Comparison of ENCODE assay signal across 26 cellular contexts in the genomic region with DNA sequence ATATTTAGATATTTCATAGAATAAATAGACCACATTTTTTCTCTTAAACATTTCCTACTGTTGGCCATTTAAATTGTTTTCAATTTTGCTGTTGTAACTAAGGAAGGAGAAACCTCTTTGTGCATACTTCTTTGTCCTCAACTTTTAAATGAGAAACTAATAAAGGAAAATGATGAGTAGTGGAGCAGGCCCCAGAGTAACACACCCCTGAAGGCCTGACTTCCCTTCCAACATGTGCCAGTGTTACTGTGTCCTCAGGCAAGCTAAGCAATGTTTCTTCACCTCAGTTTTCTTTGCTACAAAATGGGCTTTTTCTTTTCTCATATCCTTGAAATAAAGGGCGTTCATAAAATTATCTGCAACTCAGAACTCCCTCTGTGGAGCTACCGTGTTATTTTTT. TPM values are rescaled to one million over a fixed set of nuclear protein-coding genes. Genes with fewer than 3 reads are reported as not detected.
DNase-seq lines count a peak whose midpoint lies in the region; ATAC-seq, FAIRE-seq and TF ChIP-seq lines count a peak whose summit lies in the region.
"Had no signal": no experiment of that assay in that cellular context is flagged by ENCODE, and none has a peak within 500 bp of the region (broad histone marks: within the 10 kb centered on the region; RNA-seq: fewer than 3 reads in every experiment).

No MANE protein-coding gene starts in this region.

- no peak for TF ChIP-seq CTCF in 22Rv1 (IDR thresholded peaks at IDR 0.05)
- TF ChIP-seq CTCF in H1 (IDR thresholded peaks at IDR 0.05; ENCODE audit: control extremely low read depth in 1 of 3, insufficient read depth in 1 of 3, low read depth in 1 of 3, low read length in 3 of 3): no peak
- no peak for TF ChIP-seq CTCF in mesothelial cell of epicardium (IDR thresholded peaks at IDR 0.05; ENCODE audit: unreplicated experiment)
- TF ChIP-seq CTCF in activated CD8-positive, alpha-beta T cell treated with anti-CD3 and anti-CD28 coated beads for 36 hours (IDR thresholded peaks at IDR 0.05): no peak
- TF ChIP-seq CTCF in GM10248 (IDR thresholded peaks at IDR 0.05; ENCODE audit: control extremely low read depth, extremely low read depth, low read depth, missing control alignments): no peak

- H2BK5ac ChIP-seq in H1 (ENCODE audit: low read depth, low read length): peak overlapping the region; percentile 92; the same call in 1 of the 2 replicates

- no peak overlapping the region for H4K8ac ChIP-seq in H1 (ENCODE audit: extremely low read depth, insufficient read depth, low read length)

- POLR2A ChIA-PET in H1 (lab: Charles Lee; ENCODE audit: partially characterized antibody): no interaction called here
- POLR2A ChIA-PET in activated CD8-positive, alpha-beta T cell treated with anti-CD3 and anti-CD28 coated beads for 36 hours (lab: Charles Lee): no interaction called here
- POLR2A ChIA-PET in GM10248 (lab: Yijun Ruan, JAX): no interaction called here

- H2BK12ac ChIP-seq in H1 (ENCODE audit: low read depth, low read length): no peak overlapping the region

- H3K18ac ChIP-seq in H1 (ENCODE audit: extremely low read depth, low read length): peak overlapping the region; percentile 62

- H3K4me3 Mint-ChIP-seq in mesothelial cell of epicardium: no peak overlapping the region
- H3K4me3 Mint-ChIP-seq in activated CD8-positive, alpha-beta T cell treated with anti-CD3 and anti-CD28 coated beads for 36 hours: no peak overlapping the region
- H3K4me3 Mint-ChIP-seq: CD14-positive monocyte; CD4-positive, alpha-beta T cell; CD8-positive, alpha-beta memory T cell had no signal

- TF ChIP-seq POLR2A in H1 (IDR thresholded peaks at IDR 0.05; ENCODE audit: control extremely low read depth in 1 of 2, low read depth in 2 of 2, low read length in 2 of 2): no peak

- H3K27me3 ChIP-seq in HUES6 (ENCODE audit: control insufficient read depth, insufficient read depth, low read length) (no peaks in the 10 kb centered on the region), H1 (replicated peaks in 1 of 4; ENCODE audit: control insufficient read depth in 3 of 4, extremely low read depth in 1 of 4, insufficient read depth in 3 of 4, low read length in 3 of 4) (no peaks in the 10 kb centered on the region), aorta (ENCODE audit: control insufficient read depth in 1 of 2, insufficient read depth in 2 of 2, low read length in 1 of 2) (no peaks in the 10 kb centered on the region)
- H3K27me3 ChIP-seq: BE2C; BLaER1 treated with 17β-estradiol and CSF1 and Interleukin-3, amounts not matched to agents 10 nM and 100 nM had no signal

- H3K4me1 ChIP-seq in HUES6 (ENCODE audit: control insufficient read depth, insufficient read depth, low read length) (peaks cover 61% of the 10 kb centered on the region), H1 (replicated peaks in 1 of 4; ENCODE audit: control insufficient read depth in 3 of 4, insufficient read depth in 4 of 4, low read length in 3 of 4) (peaks cover 5 to 22% (median 9%) of the 10 kb centered on the region in 4 experiments), aorta (ENCODE audit: control insufficient read depth in 1 of 2, insufficient read depth in 2 of 2, low read length in 2 of 2) (no peaks in the 10 kb centered on the region)
- H3K4me1 ChIP-seq: A549; BE2C; BLaER1 treated with 17β-estradiol and CSF1 and Interleukin-3, amounts not matched to agents 10 nM and 100 nM had no signal

- peak overlapping the region; percentile 76 for H3K4ac ChIP-seq in H1 (replicated peaks; ENCODE audit: insufficient read length, low read depth, low read length)

- H3K4me3 ChIP-seq in HUES6 (ENCODE audit: low read depth, low read length) (no peak overlapping the region), H1 (ENCODE audit: extremely low read depth in 1 of 4, insufficient read depth in 2 of 4, low read depth in 3 of 4, low read length in 4 of 4) (no peak overlapping the region), aorta (ENCODE audit: low read length in 2 of 2) (no peak overlapping the region)
- H3K4me3 ChIP-seq: A549; BLaER1 treated with 17β-estradiol and CSF1 and Interleukin-3, amounts not matched to agents 10 nM and 100 nM; GM12878; GM23248; HAP-1 had no signal

- no peak for FAIRE-seq in H1 (lab: Jason Lieb, UNC)
- FAIRE-seq: A549, G401.6, GM12878, GM19239, H54 had no signal

- H2BK120ac ChIP-seq in H1 (replicated peaks; ENCODE audit: low read depth, low read length): peak overlapping the region; percentile 59

- TF ChIP-seq RAD21 in H1 (IDR thresholded peaks at IDR 0.05 in 1 of 2, conservative IDR thresholded peaks at IDR 0.05 in 1 of 2; ENCODE audit: low read depth in 2 of 2, low read length in 2 of 2): no peak

- H3K56ac ChIP-seq in H1 (replicated peaks; ENCODE audit: insufficient read length, low read depth, low read length): peak overlapping the region; percentile 33

- 79% methylated on average over 2 of the region's 2 CpGs; no CpG with 5 or more reads in 1 of the 2 experiments for whole genome bisulfite sequencing in H1 (ENCODE audit: extremely low coverage in 1 of 2, insufficient coverage in 1 of 2, insufficient read length in 1 of 2, insufficient replicate concordance in 2 of 2, low coverage in 1 of 2, low lambda C conversion rate in 2 of 2, missing lambda C conversion rate in 1 of 2), 2 experiments
- 90 to 92% methylated on average over 2 of the region's 2 CpGs for WGBS in aorta, 2 donors

- no peak overlapping the region for H2AFZ ChIP-seq in H1 (ENCODE audit: low read length)
- H2AFZ ChIP-seq: GM23248 had no signal

- H3K9me3 ChIP-seq in HUES6 (ENCODE audit: control insufficient read depth, insufficient read depth, low read depth, low read length) (no peaks in the 10 kb centered on the region), H1 (ENCODE audit: insufficient read depth in 2 of 2, low read depth in 1 of 2, low read length in 1 of 2) (no peaks in the 10 kb centered on the region), aorta (ENCODE audit: control insufficient read depth, low read length) (no peaks in the 10 kb centered on the region)
- H3K9me3 ChIP-seq: A549; BE2C; BLaER1 treated with 17β-estradiol and CSF1 and Interleukin-3, amounts not matched to agents 10 nM and 100 nM; HAP-1 had no signal

- H4K20me1 ChIP-seq in H1 (replicated peaks in 1 of 2; ENCODE audit: control insufficient read depth in 1 of 2, insufficient read depth in 2 of 2, low read length in 2 of 2): no peaks in the 10 kb centered on the region
- H4K20me1 ChIP-seq: BLaER1 treated with 17β-estradiol and CSF1 and Interleukin-3, amounts not matched to agents 10 nM and 100 nM had no signal

- no peaks in the 10 kb centered on the region; the same call in 1 of the 2 replicates for H3K23me2 ChIP-seq in H1 (ENCODE audit: low read depth, low read length)

- H3K27ac ChIP-seq in 22Rv1 (peak overlapping the region; percentile 59), HUES6 (ENCODE audit: low read depth, low read length) (peak overlapping the region; percentile 74; the same call in 1 of the 2 replicates), H1 (ENCODE audit: low read depth, low read length) (no peak overlapping the region), aorta (ENCODE audit: low read depth in 1 of 2, low read length in 2 of 2) (no peak overlapping the region)
- H3K27ac ChIP-seq: A549; BLaER1 treated with 17β-estradiol and CSF1 and Interleukin-3, amounts not matched to agents 10 nM and 100 nM; GM23248 had no signal

- no peaks in the 10 kb centered on the region for H3K36me3 Mint-ChIP-seq in mesothelial cell of epicardium
- no peaks in the 10 kb centered on the region for H3K36me3 Mint-ChIP-seq in activated CD8-positive, alpha-beta T cell treated with anti-CD3 and anti-CD28 coated beads for 36 hours (ENCODE audit: low read depth)
- H3K36me3 Mint-ChIP-seq: CD14-positive monocyte; CD8-positive, alpha-beta memory T cell had no signal

- H2AK5ac ChIP-seq in H1 (ENCODE audit: low read depth, low read length): 0 out of 2 replicates have a peak overlapping the region, but pooled peaks have one; percentile 39

- CTCF ChIA-PET in H1 (lab: Charles Lee; ENCODE audit: partially characterized antibody) (interaction anchor here (1.2 to 1.6 kb wide), 3 partner anchors 32 to 403 kb away, joined by 3 to 9 read pairs (median 7); no protein-coding TSS in a partner anchor), GM10248 (lab: Yijun Ruan, JAX) (interaction anchor here (1.4 kb wide), 1 partner anchor 19 kb away, joined by 4 read pairs; no protein-coding TSS in a partner anchor)
- CTCF ChIA-PET in activated CD8-positive, alpha-beta T cell treated with anti-CD3 and anti-CD28 coated beads for 36 hours (lab: Charles Lee): interaction anchor here (1.4 to 2.0 kb wide), 2 partner anchors 39 to 403 kb away, joined by 4 to 8 read pairs; no protein-coding TSS in a partner anchor

- intact Hi-C loops in aorta (cut with DNase I): loop anchor here in 1 of 2 donors (10.0 kb wide), 1 partner anchor 262 kb away; no protein-coding TSS in a partner anchor
- intact Hi-C loops in activated CD8-positive, alpha-beta T cell treated with anti-CD3 and anti-CD28 coated beads for 36 hours (cut with micrococcal nuclease): no loop called here

- no peak overlapping the region for H3K9ac ChIP-seq in HUES6 (ENCODE audit: low read length)
- H3K9ac ChIP-seq in H1 (replicated peaks in 1 of 4; ENCODE audit: extremely low read depth in 1 of 4, low read depth in 3 of 4, low read length in 3 of 4): no peak overlapping the region
- H3K9ac ChIP-seq: BLaER1 treated with 17β-estradiol and CSF1 and Interleukin-3, amounts not matched to agents 10 nM and 100 nM; GM23248 had no signal

- no peak overlapping the region for H4K5ac ChIP-seq in H1 (ENCODE audit: insufficient read length, low read depth, low read length)

- no peaks in the 10 kb centered on the region for H3K27me3 Mint-ChIP-seq in mesothelial cell of epicardium (ENCODE audit: low read depth)
- H3K27me3 Mint-ChIP-seq in activated CD8-positive, alpha-beta T cell treated with anti-CD3 and anti-CD28 coated beads for 36 hours: no peaks in the 10 kb centered on the region

- no peaks in the 10 kb centered on the region for H3K36me3 ChIP-seq in HUES6 (ENCODE audit: control insufficient read depth, insufficient read depth, low read length)
- no peaks in the 10 kb centered on the region for H3K36me3 ChIP-seq in H1 (ENCODE audit: control insufficient read depth in 2 of 4, insufficient read depth in 4 of 4, low read length in 3 of 4)
- no peaks in the 10 kb centered on the region for H3K36me3 ChIP-seq in aorta (ENCODE audit: control insufficient read depth in 1 of 2, insufficient read depth in 2 of 2, low read length in 1 of 2)
- H3K36me3 ChIP-seq: BE2C; BLaER1 treated with 17β-estradiol and CSF1 and Interleukin-3, amounts not matched to agents 10 nM and 100 nM; HAP-1 had no signal

- peak overlapping the region; percentile 29; the same call in 1 of the 2 replicates for H2BK20ac ChIP-seq in H1 (ENCODE audit: low read length)

- H4K91ac ChIP-seq in H1 (replicated peaks; ENCODE audit: insufficient read length, low read length): peak overlapping the region; percentile 42

- no peaks in the 10 kb centered on the region for H3K9me3 Mint-ChIP-seq in mesothelial cell of epicardium
- H3K9me3 Mint-ChIP-seq in activated CD8-positive, alpha-beta T cell treated with anti-CD3 and anti-CD28 coated beads for 36 hours: no peaks in the 10 kb centered on the region
- H3K9me3 Mint-ChIP-seq: CD14-positive monocyte; CD4-positive, alpha-beta T cell; CD8-positive, alpha-beta memory T cell had no signal

- DNase-seq in H1 (ENCODE audit: low read depth in 1 of 2, low spot score in 2 of 2) (no peak), mesothelial cell of epicardium (ENCODE audit: low spot score in 2 of 2, unreplicated experiment in 2 of 2) (no peak), aorta (no peak), GM10248 (ENCODE audit: extremely low spot score) (no peak)
- DNase-seq in activated CD8-positive, alpha-beta T cell treated with anti-CD3 and anti-CD28 coated beads for 36 hours: no peak
- DNase-seq: 8988T; ACHN; AML-193; BE2C; Calu3; CD4-positive, alpha-beta T cell; CD8-positive, alpha-beta memory T cell; COR-L47; DMS153; DND-41; GM23248 had no signal

- H3K27ac Mint-ChIP-seq in mesothelial cell of epicardium: peak overlapping the region; percentile 26
- H3K27ac Mint-ChIP-seq in activated CD8-positive, alpha-beta T cell treated with anti-CD3 and anti-CD28 coated beads for 36 hours: no peak overlapping the region
- H3K27ac Mint-ChIP-seq: CD14-positive monocyte; CD4-positive, alpha-beta T cell had no signal

- ATAC-seq in aorta (ENCODE audit: low FRiP score): no peak
- no peak for ATAC-seq in activated CD8-positive, alpha-beta T cell treated with anti-CD3 and anti-CD28 coated beads for 36 hours
- ATAC-seq: A549, GM12878 had no signal

- TF ChIP-seq EP300 in H1 (IDR thresholded peaks at IDR 0.05; ENCODE audit: borderline replicate concordance in 1 of 2, low read depth in 2 of 2, low read length in 2 of 2): no peak

- no peak overlapping the region for H2BK15ac ChIP-seq in H1 (ENCODE audit: low read length)

- H3K23ac ChIP-seq in H1 (ENCODE audit: insufficient read length): no peak overlapping the region

- no peak overlapping the region for H3K14ac ChIP-seq in H1 (ENCODE audit: insufficient read length)

- peak overlapping the region in 1 of 2 experiments; percentile 42; a peak in 1 of 4 replicates for H3K4me2 ChIP-seq in H1 (ENCODE audit: insufficient read depth in 1 of 2, low read depth in 2 of 2, low read length in 2 of 2)
- H3K4me2 ChIP-seq: A549; BLaER1 treated with 17β-estradiol and CSF1 and Interleukin-3, amounts not matched to agents 10 nM and 100 nM had no signal

- H3K79me1 ChIP-seq in H1 (ENCODE audit: low read depth, low read length): no peaks in the 10 kb centered on the region

- peaks cover 64% of the 10 kb centered on the region for H3K4me1 Mint-ChIP-seq in mesothelial cell of epicardium
- no peaks in the 10 kb centered on the region for H3K4me1 Mint-ChIP-seq in activated CD8-positive, alpha-beta T cell treated with anti-CD3 and anti-CD28 coated beads for 36 hours (ENCODE audit: low read depth)
- H3K4me1 Mint-ChIP-seq: CD14-positive monocyte had no signal

- H3K79me2 ChIP-seq in H1 (ENCODE audit: control insufficient read depth in 1 of 2, insufficient read depth in 2 of 2, low read length in 2 of 2): no peaks in the 10 kb centered on the region

RNA-seq across cellular contexts. Expression of a gene that starts 53.7 kb away (rescaled TPM):
- total RNA-seq in H1 (2021; fragmentation: NEBNext Ultra II Directional; extraction: Animal tissue kit (Norgen Biotek cat#: 25700)): 271 and 280 TPM in 2 replicates
- 40.0 and 99.9 TPM in 2 replicates for polyA plus RNA-seq in H1 (2011; rRNA removed)
- 158 TPM for polyA plus RNA-seq in H1 (2011; cell fraction: cytosol; rRNA removed)
- 10.1 TPM for polyA plus RNA-seq in H1 (2011; cell fraction: nucleus; rRNA removed)
- polyA plus RNA-seq in H1 (2012, experiment 1 of 2): 121 to 356 TPM (median 153 TPM) in 4 replicates
- polyA plus RNA-seq in H1 (2012, experiment 2 of 2): 1,071 TPM
- 805 TPM for polyA plus RNA-seq in H1 (2013, experiment 1 of 2)
- polyA plus RNA-seq in H1 (2013, experiment 2 of 2): 862 TPM
- 6.2 and 6.6 TPM in 2 replicates for polyA minus RNA-seq in H1 (2011; rRNA and poly(A)+ RNA removed)
- 13.1 TPM for polyA minus RNA-seq in H1 (2011; cell fraction: cytosol; rRNA and poly(A)+ RNA removed)
- polyA minus RNA-seq in H1 (2011; cell fraction: nucleus; rRNA and poly(A)+ RNA removed): 28.3 TPM
- total RNA-seq in mesothelial cell of epicardium: 97.6 to 107 TPM (median 107 TPM) in 3 replicates
- total RNA-seq in aorta: 10 to 100 TPM; 33.5 to 48.9 TPM
- polyA plus RNA-seq in aorta: 10 to 100 TPM; 54.0 to 93.9 TPM
- 100 to 1,000 TPM; 421 to 453 TPM for total RNA-seq in activated CD8-positive, alpha-beta T cell treated with anti-CD3 and anti-CD28 coated beads for 36 hours

Comparison
In these comparisons a context has a peak if more than half of its experiments do, and no peak if none do; other contexts are left out.
1. H3K27ac ChIP-seq: peak in 22Rv1 (single experiment) and HUES6 (single experiment); none in H1 (single experiment) and aorta (0 of 2).